Comparison of ENCODE assay signal across 1 cellular context in the genomic region with DNA sequence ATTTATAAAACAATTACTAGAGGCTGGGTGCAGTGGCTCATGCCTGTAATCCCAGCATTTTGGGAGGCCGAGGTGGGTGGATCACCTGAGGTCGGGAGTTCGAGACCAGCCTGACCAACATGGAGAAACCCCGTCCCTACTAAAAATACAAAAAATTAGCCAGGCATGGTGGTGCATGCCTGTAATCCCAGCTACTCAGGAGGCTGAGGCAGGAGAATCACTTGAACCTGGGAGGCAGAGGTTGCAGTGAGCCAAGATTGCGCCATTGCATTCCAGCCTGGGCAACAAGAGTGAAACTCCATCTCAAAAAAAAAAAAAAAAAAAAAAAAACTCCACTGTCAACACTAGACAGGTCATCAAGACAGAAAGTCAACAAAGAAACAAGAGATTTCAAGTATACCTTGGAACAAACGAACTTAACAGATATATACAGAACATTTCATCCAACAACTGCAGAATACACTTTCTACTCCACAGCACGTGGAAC.
A peak's percentile ranks its signal among the peaks of the same experiment; 100 is the strongest.
TF ChIP-seq lines count a peak whose summit lies in the region.
"Not testable (repeated sequence)": the region's sequence is repeated elsewhere in the genome, so short reads cannot be mapped to it uniquely, and the experiment has no call there.

No MANE protein-coding gene starts in this region.

TF ChIP-seq in HepG2, 621 proteins besides CTCF, POLR2A, EP300 and RAD21 (continued from another document and continues in another):
- TF ChIP-seq, protein P1, sequence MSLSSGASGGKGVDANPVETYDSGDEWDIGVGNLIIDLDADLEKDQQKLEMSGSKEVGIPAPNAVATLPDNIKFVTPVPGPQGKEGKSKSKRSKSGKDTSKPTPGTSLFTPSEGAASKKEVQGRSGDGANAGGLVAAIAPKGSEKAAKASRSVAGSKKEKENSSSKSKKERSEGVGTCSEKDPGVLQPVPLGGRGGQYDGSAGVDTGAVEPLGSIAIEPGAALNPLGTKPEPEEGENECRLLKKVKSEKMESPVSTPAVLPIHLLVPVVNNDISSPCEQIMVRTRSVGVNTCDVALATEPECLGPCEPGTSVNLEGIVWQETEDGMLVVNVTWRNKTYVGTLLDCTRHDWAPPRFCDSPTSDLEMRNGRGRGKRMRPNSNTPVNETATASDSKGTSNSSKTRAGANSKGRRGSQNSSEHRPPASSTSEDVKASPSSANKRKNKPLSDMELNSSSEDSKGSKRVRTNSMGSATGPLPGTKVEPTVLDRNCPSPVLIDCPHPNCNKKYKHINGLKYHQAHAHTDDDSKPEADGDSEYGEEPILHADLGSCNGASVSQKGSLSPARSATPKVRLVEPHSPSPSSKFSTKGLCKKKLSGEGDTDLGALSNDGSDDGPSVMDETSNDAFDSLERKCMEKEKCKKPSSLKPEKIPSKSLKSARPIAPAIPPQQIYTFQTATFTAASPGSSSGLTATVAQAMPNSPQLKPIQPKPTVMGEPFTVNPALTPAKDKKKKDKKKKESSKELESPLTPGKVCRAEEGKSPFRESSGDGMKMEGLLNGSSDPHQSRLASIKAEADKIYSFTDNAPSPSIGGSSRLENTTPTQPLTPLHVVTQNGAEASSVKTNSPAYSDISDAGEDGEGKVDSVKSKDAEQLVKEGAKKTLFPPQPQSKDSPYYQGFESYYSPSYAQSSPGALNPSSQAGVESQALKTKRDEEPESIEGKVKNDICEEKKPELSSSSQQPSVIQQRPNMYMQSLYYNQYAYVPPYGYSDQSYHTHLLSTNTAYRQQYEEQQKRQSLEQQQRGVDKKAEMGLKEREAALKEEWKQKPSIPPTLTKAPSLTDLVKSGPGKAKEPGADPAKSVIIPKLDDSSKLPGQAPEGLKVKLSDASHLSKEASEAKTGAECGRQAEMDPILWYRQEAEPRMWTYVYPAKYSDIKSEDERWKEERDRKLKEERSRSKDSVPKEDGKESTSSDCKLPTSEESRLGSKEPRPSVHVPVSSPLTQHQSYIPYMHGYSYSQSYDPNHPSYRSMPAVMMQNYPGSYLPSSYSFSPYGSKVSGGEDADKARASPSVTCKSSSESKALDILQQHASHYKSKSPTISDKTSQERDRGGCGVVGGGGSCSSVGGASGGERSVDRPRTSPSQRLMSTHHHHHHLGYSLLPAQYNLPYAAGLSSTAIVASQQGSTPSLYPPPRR (CRISPR knock-in tag; IDR thresholded peaks at IDR 0.05; ENCODE audit: borderline replicate concordance), result peak; percentile 75
- TF ChIP-seq, protein P2, sequence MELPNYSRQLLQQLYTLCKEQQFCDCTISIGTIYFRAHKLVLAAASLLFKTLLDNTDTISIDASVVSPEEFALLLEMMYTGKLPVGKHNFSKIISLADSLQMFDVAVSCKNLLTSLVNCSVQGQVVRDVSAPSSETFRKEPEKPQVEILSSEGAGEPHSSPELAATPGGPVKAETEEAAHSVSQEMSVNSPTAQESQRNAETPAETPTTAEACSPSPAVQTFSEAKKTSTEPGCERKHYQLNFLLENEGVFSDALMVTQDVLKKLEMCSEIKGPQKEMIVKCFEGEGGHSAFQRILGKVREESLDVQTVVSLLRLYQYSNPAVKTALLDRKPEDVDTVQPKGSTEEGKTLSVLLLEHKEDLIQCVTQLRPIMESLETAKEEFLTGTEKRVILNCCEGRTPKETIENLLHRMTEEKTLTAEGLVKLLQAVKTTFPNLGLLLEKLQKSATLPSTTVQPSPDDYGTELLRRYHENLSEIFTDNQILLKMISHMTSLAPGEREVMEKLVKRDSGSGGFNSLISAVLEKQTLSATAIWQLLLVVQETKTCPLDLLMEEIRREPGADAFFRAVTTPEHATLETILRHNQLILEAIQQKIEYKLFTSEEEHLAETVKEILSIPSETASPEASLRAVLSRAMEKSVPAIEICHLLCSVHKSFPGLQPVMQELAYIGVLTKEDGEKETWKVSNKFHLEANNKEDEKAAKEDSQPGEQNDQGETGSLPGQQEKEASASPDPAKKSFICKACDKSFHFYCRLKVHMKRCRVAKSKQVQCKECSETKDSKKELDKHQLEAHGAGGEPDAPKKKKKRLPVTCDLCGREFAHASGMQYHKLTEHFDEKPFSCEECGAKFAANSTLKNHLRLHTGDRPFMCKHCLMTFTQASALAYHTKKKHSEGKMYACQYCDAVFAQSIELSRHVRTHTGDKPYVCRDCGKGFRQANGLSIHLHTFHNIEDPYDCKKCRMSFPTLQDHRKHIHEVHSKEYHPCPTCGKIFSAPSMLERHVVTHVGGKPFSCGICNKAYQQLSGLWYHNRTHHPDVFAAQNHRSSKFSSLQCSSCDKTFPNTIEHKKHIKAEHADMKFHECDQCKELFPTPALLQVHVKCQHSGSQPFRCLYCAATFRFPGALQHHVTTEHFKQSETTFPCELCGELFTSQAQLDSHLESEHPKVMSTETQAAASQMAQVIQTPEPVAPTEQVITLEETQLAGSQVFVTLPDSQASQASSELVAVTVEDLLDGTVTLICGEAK (IDR thresholded peaks at IDR 0.05), result peak; percentile 56
- TF ChIP-seq, protein P2 (CRISPR knock-in tag; IDR thresholded peaks at IDR 0.05), result peak; percentile 59; the same call in 1 of the 2 replicates
- TF ChIP-seq, protein P3, sequence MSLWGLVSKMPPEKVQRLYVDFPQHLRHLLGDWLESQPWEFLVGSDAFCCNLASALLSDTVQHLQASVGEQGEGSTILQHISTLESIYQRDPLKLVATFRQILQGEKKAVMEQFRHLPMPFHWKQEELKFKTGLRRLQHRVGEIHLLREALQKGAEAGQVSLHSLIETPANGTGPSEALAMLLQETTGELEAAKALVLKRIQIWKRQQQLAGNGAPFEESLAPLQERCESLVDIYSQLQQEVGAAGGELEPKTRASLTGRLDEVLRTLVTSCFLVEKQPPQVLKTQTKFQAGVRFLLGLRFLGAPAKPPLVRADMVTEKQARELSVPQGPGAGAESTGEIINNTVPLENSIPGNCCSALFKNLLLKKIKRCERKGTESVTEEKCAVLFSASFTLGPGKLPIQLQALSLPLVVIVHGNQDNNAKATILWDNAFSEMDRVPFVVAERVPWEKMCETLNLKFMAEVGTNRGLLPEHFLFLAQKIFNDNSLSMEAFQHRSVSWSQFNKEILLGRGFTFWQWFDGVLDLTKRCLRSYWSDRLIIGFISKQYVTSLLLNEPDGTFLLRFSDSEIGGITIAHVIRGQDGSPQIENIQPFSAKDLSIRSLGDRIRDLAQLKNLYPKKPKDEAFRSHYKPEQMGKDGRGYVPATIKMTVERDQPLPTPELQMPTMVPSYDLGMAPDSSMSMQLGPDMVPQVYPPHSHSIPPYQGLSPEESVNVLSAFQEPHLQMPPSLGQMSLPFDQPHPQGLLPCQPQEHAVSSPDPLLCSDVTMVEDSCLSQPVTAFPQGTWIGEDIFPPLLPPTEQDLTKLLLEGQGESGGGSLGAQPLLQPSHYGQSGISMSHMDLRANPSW (CRISPR knock-in tag; IDR thresholded peaks at IDR 0.05; ENCODE audit: borderline replicate concordance), result 0 out of 2 replicates have a peak, but pooled peaks have one; percentile 55
- TF ChIP-seq, protein P4, sequence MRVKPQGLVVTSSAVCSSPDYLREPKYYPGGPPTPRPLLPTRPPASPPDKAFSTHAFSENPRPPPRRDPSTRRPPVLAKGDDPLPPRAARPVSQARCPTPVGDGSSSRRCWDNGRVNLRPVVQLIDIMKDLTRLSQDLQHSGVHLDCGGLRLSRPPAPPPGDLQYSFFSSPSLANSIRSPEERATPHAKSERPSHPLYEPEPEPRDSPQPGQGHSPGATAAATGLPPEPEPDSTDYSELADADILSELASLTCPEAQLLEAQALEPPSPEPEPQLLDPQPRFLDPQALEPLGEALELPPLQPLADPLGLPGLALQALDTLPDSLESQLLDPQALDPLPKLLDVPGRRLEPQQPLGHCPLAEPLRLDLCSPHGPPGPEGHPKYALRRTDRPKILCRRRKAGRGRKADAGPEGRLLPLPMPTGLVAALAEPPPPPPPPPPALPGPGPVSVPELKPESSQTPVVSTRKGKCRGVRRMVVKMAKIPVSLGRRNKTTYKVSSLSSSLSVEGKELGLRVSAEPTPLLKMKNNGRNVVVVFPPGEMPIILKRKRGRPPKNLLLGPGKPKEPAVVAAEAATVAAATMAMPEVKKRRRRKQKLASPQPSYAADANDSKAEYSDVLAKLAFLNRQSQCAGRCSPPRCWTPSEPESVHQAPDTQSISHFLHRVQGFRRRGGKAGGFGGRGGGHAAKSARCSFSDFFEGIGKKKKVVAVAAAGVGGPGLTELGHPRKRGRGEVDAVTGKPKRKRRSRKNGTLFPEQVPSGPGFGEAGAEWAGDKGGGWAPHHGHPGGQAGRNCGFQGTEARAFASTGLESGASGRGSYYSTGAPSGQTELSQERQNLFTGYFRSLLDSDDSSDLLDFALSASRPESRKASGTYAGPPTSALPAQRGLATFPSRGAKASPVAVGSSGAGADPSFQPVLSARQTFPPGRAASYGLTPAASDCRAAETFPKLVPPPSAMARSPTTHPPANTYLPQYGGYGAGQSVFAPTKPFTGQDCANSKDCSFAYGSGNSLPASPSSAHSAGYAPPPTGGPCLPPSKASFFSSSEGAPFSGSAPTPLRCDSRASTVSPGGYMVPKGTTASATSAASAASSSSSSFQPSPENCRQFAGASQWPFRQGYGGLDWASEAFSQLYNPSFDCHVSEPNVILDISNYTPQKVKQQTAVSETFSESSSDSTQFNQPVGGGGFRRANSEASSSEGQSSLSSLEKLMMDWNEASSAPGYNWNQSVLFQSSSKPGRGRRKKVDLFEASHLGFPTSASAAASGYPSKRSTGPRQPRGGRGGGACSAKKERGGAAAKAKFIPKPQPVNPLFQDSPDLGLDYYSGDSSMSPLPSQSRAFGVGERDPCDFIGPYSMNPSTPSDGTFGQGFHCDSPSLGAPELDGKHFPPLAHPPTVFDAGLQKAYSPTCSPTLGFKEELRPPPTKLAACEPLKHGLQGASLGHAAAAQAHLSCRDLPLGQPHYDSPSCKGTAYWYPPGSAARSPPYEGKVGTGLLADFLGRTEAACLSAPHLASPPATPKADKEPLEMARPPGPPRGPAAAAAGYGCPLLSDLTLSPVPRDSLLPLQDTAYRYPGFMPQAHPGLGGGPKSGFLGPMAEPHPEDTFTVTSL (CRISPR knock-in tag; IDR thresholded peaks at IDR 0.05; ENCODE audit: borderline replicate concordance), result peak; percentile 95; the same call in 1 of the 2 replicates
- TF ChIP-seq ADNP (CRISPR knock-in tag; IDR thresholded peaks at IDR 0.05) (peak; percentile 95), TCF12 (CRISPR knock-in tag; IDR thresholded peaks at IDR 0.05) (peak; percentile 39; the same call in 1 of the 2 replicates), ZNF317 (CRISPR knock-in tag; IDR thresholded peaks at IDR 0.05) (peak; percentile 60), NONO (CRISPR knock-in tag; conservative IDR thresholded peaks at IDR 0.05) (peak; percentile 73), ZMYM3 (CRISPR knock-in tag; IDR thresholded peaks at IDR 0.05) (peak; percentile 99), THAP11 (CRISPR knock-in tag; IDR thresholded peaks at IDR 0.05) (peak; percentile 36; the same call in 1 of the 2 replicates), NCOR1 (IDR thresholded peaks at IDR 0.05; ENCODE audit: borderline replicate concordance, low read length) (peak; percentile 33; the same call in 1 of the 2 replicates), ZMYM2 (CRISPR knock-in tag; IDR thresholded peaks at IDR 0.05) (peak; percentile 96), ZMYM4 (CRISPR knock-in tag; IDR thresholded peaks at IDR 0.05) (peak; percentile 60; the same call in 1 of the 2 replicates), HOXA3 (CRISPR knock-in tag; IDR thresholded peaks at IDR 0.05) (peak; percentile 64; the same call in 1 of the 2 replicates), SIX1 (CRISPR knock-in tag; IDR thresholded peaks at IDR 0.05; ENCODE audit: borderline replicate concordance) (peak; percentile 74; the same call in 1 of the 2 replicates)
- not testable (repeated sequence) for TF ChIP-seq TCF12, NONO (IDR thresholded peaks at IDR 0.05)
- TF ChIP-seq, protein P5, sequence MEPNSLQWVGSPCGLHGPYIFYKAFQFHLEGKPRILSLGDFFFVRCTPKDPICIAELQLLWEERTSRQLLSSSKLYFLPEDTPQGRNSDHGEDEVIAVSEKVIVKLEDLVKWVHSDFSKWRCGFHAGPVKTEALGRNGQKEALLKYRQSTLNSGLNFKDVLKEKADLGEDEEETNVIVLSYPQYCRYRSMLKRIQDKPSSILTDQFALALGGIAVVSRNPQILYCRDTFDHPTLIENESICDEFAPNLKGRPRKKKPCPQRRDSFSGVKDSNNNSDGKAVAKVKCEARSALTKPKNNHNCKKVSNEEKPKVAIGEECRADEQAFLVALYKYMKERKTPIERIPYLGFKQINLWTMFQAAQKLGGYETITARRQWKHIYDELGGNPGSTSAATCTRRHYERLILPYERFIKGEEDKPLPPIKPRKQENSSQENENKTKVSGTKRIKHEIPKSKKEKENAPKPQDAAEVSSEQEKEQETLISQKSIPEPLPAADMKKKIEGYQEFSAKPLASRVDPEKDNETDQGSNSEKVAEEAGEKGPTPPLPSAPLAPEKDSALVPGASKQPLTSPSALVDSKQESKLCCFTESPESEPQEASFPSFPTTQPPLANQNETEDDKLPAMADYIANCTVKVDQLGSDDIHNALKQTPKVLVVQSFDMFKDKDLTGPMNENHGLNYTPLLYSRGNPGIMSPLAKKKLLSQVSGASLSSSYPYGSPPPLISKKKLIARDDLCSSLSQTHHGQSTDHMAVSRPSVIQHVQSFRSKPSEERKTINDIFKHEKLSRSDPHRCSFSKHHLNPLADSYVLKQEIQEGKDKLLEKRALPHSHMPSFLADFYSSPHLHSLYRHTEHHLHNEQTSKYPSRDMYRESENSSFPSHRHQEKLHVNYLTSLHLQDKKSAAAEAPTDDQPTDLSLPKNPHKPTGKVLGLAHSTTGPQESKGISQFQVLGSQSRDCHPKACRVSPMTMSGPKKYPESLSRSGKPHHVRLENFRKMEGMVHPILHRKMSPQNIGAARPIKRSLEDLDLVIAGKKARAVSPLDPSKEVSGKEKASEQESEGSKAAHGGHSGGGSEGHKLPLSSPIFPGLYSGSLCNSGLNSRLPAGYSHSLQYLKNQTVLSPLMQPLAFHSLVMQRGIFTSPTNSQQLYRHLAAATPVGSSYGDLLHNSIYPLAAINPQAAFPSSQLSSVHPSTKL (CRISPR knock-in tag; IDR thresholded peaks at IDR 0.05), result peak; percentile 89
